In the genomic region with DNA sequence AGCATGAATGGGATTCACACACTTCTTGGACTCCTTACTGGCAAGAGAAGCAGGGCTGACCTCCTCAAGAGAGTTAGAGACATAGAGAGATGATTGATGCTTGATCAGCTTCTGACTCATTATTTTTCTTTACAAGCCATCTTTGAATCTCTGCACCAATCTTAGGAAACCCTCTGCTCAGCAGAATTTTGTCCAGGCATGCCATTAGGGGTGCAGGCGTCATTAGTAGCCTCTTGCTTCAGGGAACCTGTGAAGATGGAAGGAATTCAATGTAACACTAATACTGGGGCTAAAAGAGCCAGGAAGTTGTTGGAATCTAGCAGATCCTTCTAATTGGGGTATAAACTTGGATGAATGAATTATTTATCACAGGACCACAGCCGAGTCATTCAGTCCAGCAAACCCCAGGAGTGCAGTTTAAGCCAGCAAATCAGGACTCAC, we compare ENCODE assay signal across 19 cellular contexts.
A peak's percentile ranks its signal among the peaks of the same experiment; 100 is the strongest.
DNase-seq lines count a peak whose midpoint lies in the region; TF ChIP-seq lines count a peak whose summit lies in the region.
"Had no signal": no experiment of that assay in that cellular context is flagged by ENCODE, and none has a peak within 500 bp of the region (broad histone marks: within the 10 kb centered on the region; RNA-seq: fewer than 3 reads in every experiment).

No MANE protein-coding gene starts in this region.

- H3K4me3 Mint-ChIP-seq in activated CD4-positive, alpha-beta T cell treated with anti-CD3 and anti-CD28 coated beads, Interleukin-2, amount 10 ng/mL, durations not matched to agents 7 days and 5 days, result no peak overlapping the region
- H3K4me3 Mint-ChIP-seq: activated CD4-positive, alpha-beta T cell treated with anti-CD3 and anti-CD28 coated beads, Interleukin-2, amount 10 ng/mL, durations not matched to agents 24 days and 14 days; activated T-cell treated with anti-CD3 and anti-CD28 coated beads, Interleukin-2, amount 50 U/mL, for 72 hours had no signal

- no peak overlapping the region for H3K4me3 ChIP-seq in foreskin fibroblast (ENCODE audit: low read depth in 1 of 2, low read length in 2 of 2)
- H3K4me3 ChIP-seq: hepatocyte, left lung, testis had no signal

- peaks cover 24% of the 10 kb centered on the region for H3K4me1 Mint-ChIP-seq in activated CD4-positive, alpha-beta T cell treated with anti-CD3 and anti-CD28 coated beads, Interleukin-2, amount 10 ng/mL, durations not matched to agents 7 days and 5 days

- TF ChIP-seq CTCF in foreskin fibroblast (IDR thresholded peaks at IDR 0.05; ENCODE audit: low read depth, low read length), result no peak

- DNase-seq in activated CD4-positive, alpha-beta T cell treated with anti-CD3 and anti-CD28 coated beads, Interleukin-2, amount 10 ng/mL, durations not matched to agents 7 days and 5 days, result no peak
- no peak for DNase-seq in activated CD4-positive, alpha-beta T cell treated with anti-CD3 and anti-CD28 coated beads for 48 hours
- DNase-seq in T1000 (lab: John Stamatoyannopoulos, UW) (peak; percentile 17), foreskin fibroblast (peak; percentile 40 to 65), stromal cell of bone marrow (ENCODE audit: low read depth) (peak; percentile 77), Ammon's horn (ENCODE audit: low spot score) (no peak), Kasumi-1 (lab: John Stamatoyannopoulos, UW) (no peak)
- DNase-seq in activated T-cell treated with anti-CD3 and anti-CD28 coated beads, Interleukin-2, amount 50 U/mL, for 48 hours, result no peak
- DNase-seq: 8988T; activated CD4-positive, alpha-beta T cell treated with anti-CD3 and anti-CD28 coated beads, Interleukin-2, amount 10 ng/mL, durations not matched to agents 24 days and 14 days; activated T-cell treated with anti-CD3 and anti-CD28 coated beads, Interleukin-2, amount 50 U/mL, for 72 hours; left lung; NCI-H2081 treated with DMSO at 0.1 percent for 48 hours; NK-92 treated with Interleukin-12 subunit alpha and Interleukin-12 subunit beta, amount 100 ng/mL, for 24 hours; SHP77 treated with DMSO at 0.1 percent for 48 hours; T-helper 9 cell; testis had no signal

- H3K27me3 Mint-ChIP-seq in activated CD4-positive, alpha-beta T cell treated with anti-CD3 and anti-CD28 coated beads, Interleukin-2, amount 10 ng/mL, durations not matched to agents 7 days and 5 days, result no peaks in the 10 kb centered on the region
- H3K27me3 Mint-ChIP-seq: activated CD4-positive, alpha-beta T cell treated with anti-CD3 and anti-CD28 coated beads, Interleukin-2, amount 10 ng/mL, durations not matched to agents 24 days and 14 days; progenitor cell of endocrine pancreas had no signal

- H3K9me3 Mint-ChIP-seq in activated CD4-positive, alpha-beta T cell treated with anti-CD3 and anti-CD28 coated beads, Interleukin-2, amount 10 ng/mL, durations not matched to agents 7 days and 5 days, result no peaks in the 10 kb centered on the region
- H3K9me3 Mint-ChIP-seq: activated CD4-positive, alpha-beta T cell treated with anti-CD3 and anti-CD28 coated beads, Interleukin-2, amount 10 ng/mL, durations not matched to agents 24 days and 14 days; activated T-cell treated with anti-CD3 and anti-CD28 coated beads, Interleukin-2, amount 50 U/mL, for 72 hours had no signal

- POLR2A ChIA-PET in activated CD4-positive, alpha-beta T cell treated with anti-CD3 and anti-CD28 coated beads, Interleukin-2, amount 10 ng/mL, durations not matched to agents 7 days and 5 days (lab: Charles Lee), result no interaction called here

- H3K36me3 Mint-ChIP-seq in activated CD4-positive, alpha-beta T cell treated with anti-CD3 and anti-CD28 coated beads, Interleukin-2, amount 10 ng/mL, durations not matched to agents 7 days and 5 days (ENCODE audit: low read depth), result peaks cover 17% of the 10 kb centered on the region

- H3K27ac Mint-ChIP-seq in activated CD4-positive, alpha-beta T cell treated with anti-CD3 and anti-CD28 coated beads, Interleukin-2, amount 10 ng/mL, durations not matched to agents 7 days and 5 days, result peak overlapping the region; percentile 14
- H3K27ac Mint-ChIP-seq: activated CD4-positive, alpha-beta T cell treated with anti-CD3 and anti-CD28 coated beads, Interleukin-2, amount 10 ng/mL, durations not matched to agents 24 days and 14 days; activated T-cell treated with anti-CD3 and anti-CD28 coated beads, Interleukin-2, amount 50 U/mL, for 72 hours; progenitor cell of endocrine pancreas had no signal

- CTCF ChIA-PET in activated CD4-positive, alpha-beta T cell treated with anti-CD3 and anti-CD28 coated beads, Interleukin-2, amount 10 ng/mL, durations not matched to agents 7 days and 5 days (lab: Charles Lee), result no interaction called here

Comparison
In these comparisons a context has a peak if more than half of its experiments do, and no peak if none do; other contexts are left out.
1. DNase-seq: peak in T1000 (single experiment), foreskin fibroblast (2 of 2) and stromal cell of bone marrow (single experiment); none in activated CD4-positive, alpha-beta T cell treated with anti-CD3 and anti-CD28 coated beads, Interleukin-2, amount 10 ng/mL, durations not matched to agents 7 days and 5 days (single experiment), activated CD4-positive, alpha-beta T cell treated with anti-CD3 and anti-CD28 coated beads for 48 hours (single experiment), Ammon's horn (single experiment), activated T-cell treated with anti-CD3 and anti-CD28 coated beads, Interleukin-2, amount 50 U/mL, for 48 hours (0 of 2) and Kasumi-1 (0 of 2).